ENCODE assay signal across 9 cellular contexts in genomic region chr16:12228607-12229499, GRCh38.
DNase-seq lines count a peak whose midpoint lies in the region; ATAC-seq, FAIRE-seq and TF ChIP-seq lines count a peak whose summit lies in the region.
"Had no signal": no experiment of that assay in that cellular context is flagged by ENCODE, and none has a peak within 500 bp of the region (broad histone marks: within the 10 kb centered on the region; RNA-seq: fewer than 3 reads in every experiment).

No MANE protein-coding gene starts in this region.

- H3K27me3 Mint-ChIP-seq in activated T-cell treated with anti-CD3 and anti-CD28 coated beads, Interleukin-2, amount 50 U/mL, for 24 hours, result no peaks in the 10 kb centered on the region
- H3K27me3 Mint-ChIP-seq in glutamatergic neuron (ENCODE audit: unreplicated experiment), result peaks cover 3% of the 10 kb centered on the region
- H3K27me3 Mint-ChIP-seq: IgD-negative memory B cell had no signal

- TF ChIP-seq POLR2A in GM12891 (IDR thresholded peaks at IDR 0.05; ENCODE audit: low read depth, low read length), result no peak

- FAIRE-seq in GM12891 (lab: Jason Lieb, UNC), result peak; percentile 59

- H3K27me3 ChIP-seq in BE2C, result no peaks in the 10 kb centered on the region

- no peak overlapping the region for H3K27ac Mint-ChIP-seq in activated T-cell treated with anti-CD3 and anti-CD28 coated beads, Interleukin-2, amount 50 U/mL, for 24 hours
- H3K27ac Mint-ChIP-seq in glutamatergic neuron (ENCODE audit: unreplicated experiment), result no peak overlapping the region

- H3K4me3 ChIP-seq in BE2C (ENCODE audit: low read depth, low read length), result no peak overlapping the region

- intact Hi-C loops in posterior cingulate gyrus (cut with DNase I), result loop anchor here (5.0 kb wide), 1 partner anchor 43 kb away; no protein-coding TSS in a partner anchor

- H3K4me3 Mint-ChIP-seq in activated T-cell treated with anti-CD3 and anti-CD28 coated beads, Interleukin-2, amount 50 U/mL, for 24 hours, result no peak overlapping the region
- H3K4me3 Mint-ChIP-seq in glutamatergic neuron (ENCODE audit: unreplicated experiment), result no peak overlapping the region
- H3K4me3 Mint-ChIP-seq: IgD-negative memory B cell had no signal

- H3K4me1 ChIP-seq in BE2C, result no peaks in the 10 kb centered on the region

- no peaks in the 10 kb centered on the region; the same call in 1 of the 2 replicates for H3K9me3 ChIP-seq in BE2C

- H3K9me3 Mint-ChIP-seq in activated T-cell treated with anti-CD3 and anti-CD28 coated beads, Interleukin-2, amount 50 U/mL, for 24 hours, result no peaks in the 10 kb centered on the region
- peaks cover 3% of the 10 kb centered on the region for H3K9me3 Mint-ChIP-seq in glutamatergic neuron (ENCODE audit: unreplicated experiment)
- H3K9me3 Mint-ChIP-seq: IgD-negative memory B cell had no signal

- no peaks in the 10 kb centered on the region for H3K36me3 Mint-ChIP-seq in activated T-cell treated with anti-CD3 and anti-CD28 coated beads, Interleukin-2, amount 50 U/mL, for 24 hours (ENCODE audit: low read depth)
- H3K36me3 Mint-ChIP-seq in glutamatergic neuron (ENCODE audit: unreplicated experiment), result no peaks in the 10 kb centered on the region

- no peak for ATAC-seq in HG02678 (IDR thresholded peaks at IDR 0.05; ENCODE audit: unreplicated experiment)

- TF ChIP-seq CTCF in BE2C (IDR thresholded peaks at IDR 0.05; ENCODE audit: low read depth, low read length) (peak; percentile 81), glutamatergic neuron (IDR thresholded peaks at IDR 0.05; ENCODE audit: partially characterized antibody, unreplicated experiment) (peak; percentile 65)

- no peaks in the 10 kb centered on the region for H3K36me3 ChIP-seq in BE2C

- DNase-seq in BE2C (peak; percentile 62), GM12891 (ENCODE audit: insufficient read length, low spot score) (peak; percentile 33), NCI-H226 (peak; percentile 4), glutamatergic neuron (peak; percentile 78), posterior cingulate gyrus (peak; percentile 50 to 95 (median 73))
- peak; percentile 50 for DNase-seq in activated T-cell treated with anti-CD3 and anti-CD28 coated beads, Interleukin-2, amount 50 U/mL, for 24 hours
- DNase-seq in stimulated activated naive CD4-positive, alpha-beta T cell treated with Interleukin-2 at 50 U/mL for 16 hours (lab: John Stamatoyannopoulos, UW), result no peak

- H3K4me1 Mint-ChIP-seq in activated T-cell treated with anti-CD3 and anti-CD28 coated beads, Interleukin-2, amount 50 U/mL, for 24 hours (ENCODE audit: low read depth), result peaks cover 15% of the 10 kb centered on the region
- peaks cover 6% of the 10 kb centered on the region for H3K4me1 Mint-ChIP-seq in glutamatergic neuron (ENCODE audit: low read depth, unreplicated experiment)

TF ChIP-seq in GM12891, 5 proteins besides CTCF, POLR2A, EP300 and RAD21:
- TF ChIP-seq POLR2AphosphoS5 (IDR thresholded peaks at IDR 0.05; ENCODE audit: low read depth, low read length) (no peak), SPI1 (IDR thresholded peaks at IDR 0.05; ENCODE audit: low read depth, low read length) (no peak), TAF1 (IDR thresholded peaks at IDR 0.05; ENCODE audit: low read depth, low read length) (no peak), PAX5 (IDR thresholded peaks at IDR 0.05; ENCODE audit: insufficient read depth, low read length, severe bottlenecking) (no peak), POU2F2 (IDR thresholded peaks at IDR 0.05; ENCODE audit: low read depth, low read length) (no peak)
TF ChIP-seq in GM12891: peak in this region for 0.
